Comparison of ENCODE assay signal across 15 cellular contexts in the genomic region with DNA sequence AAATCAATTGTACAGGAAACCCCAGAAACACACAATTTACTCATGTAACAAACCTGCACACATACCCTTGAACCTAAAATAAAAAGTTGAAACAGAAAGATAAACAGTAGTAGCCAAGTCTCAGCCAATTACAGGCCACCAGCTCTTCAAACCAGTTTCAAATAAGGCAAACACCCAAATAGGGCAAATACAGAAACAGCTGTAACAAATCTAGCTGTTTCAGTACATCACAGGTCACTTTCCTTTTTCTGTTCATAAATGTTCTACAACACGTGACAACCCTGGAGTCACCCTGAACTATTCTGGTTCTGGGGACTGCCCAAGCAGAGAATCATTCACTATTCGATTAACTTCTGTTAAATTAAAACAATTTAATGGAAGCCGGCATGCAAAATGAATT.
DNase-seq lines count a peak whose midpoint lies in the region; ATAC-seq and TF ChIP-seq lines count a peak whose summit lies in the region.
"Had no signal": no experiment of that assay in that cellular context is flagged by ENCODE, and none has a peak within 500 bp of the region (broad histone marks: within the 10 kb centered on the region; RNA-seq: fewer than 3 reads in every experiment).

No MANE protein-coding gene starts in this region.

- DNase-seq in osteocyte (ENCODE audit: extremely low spot score, unreplicated experiment) (no peak), NCI-H748 (lab: John Stamatoyannopoulos, UW; ENCODE audit: unreplicated experiment) (no peak), ovary (no peak), prostate gland (ENCODE audit: low spot score) (no peak)
- DNase-seq: activated CD4-positive, alpha-beta T cell treated with anti-CD3 and anti-CD28 coated beads for 1 hour; activated T-cell treated with anti-CD3 and anti-CD28 coated beads, Interleukin-2, amount 50 U/mL, for 72 hours; anterior cingulate cortex; MG63; NCI-H2171 treated with DMSO at 0.1 percent for 48 hours; OCI-M1; stimulated activated naive CD4-positive, alpha-beta T cell had no signal

- no peak overlapping the region for H3K4me3 ChIP-seq in ovary
- H3K4me3 ChIP-seq in prostate gland, result no peak overlapping the region
- H3K4me3 ChIP-seq: MG63 had no signal

- TF ChIP-seq CTCF in osteocyte (IDR thresholded peaks at IDR 0.05) (no peak), ovary (IDR thresholded peaks at IDR 0.05) (no peak), prostate gland (IDR thresholded peaks at IDR 0.05) (no peak)

- TF ChIP-seq POLR2A in ovary (IDR thresholded peaks at IDR 0.05) (no peak), prostate gland (IDR thresholded peaks at IDR 0.05) (no peak)

- H3K36me3 ChIP-seq in ovary (no peaks in the 10 kb centered on the region), prostate gland (no peaks in the 10 kb centered on the region)
- H3K36me3 ChIP-seq: MG63 had no signal

- H3K27me3 ChIP-seq in ovary, result no peaks in the 10 kb centered on the region
- H3K27me3 ChIP-seq in prostate gland (replicated peaks; ENCODE audit: insufficient read depth), result no peaks in the 10 kb centered on the region
- H3K27me3 ChIP-seq: MG63 had no signal

- H3K27ac Mint-ChIP-seq in osteocyte (ENCODE audit: unreplicated experiment), result no peak overlapping the region
- H3K27ac Mint-ChIP-seq: activated T-cell treated with anti-CD3 and anti-CD28 coated beads, Interleukin-2, amount 50 U/mL, for 72 hours had no signal

- no peaks in the 10 kb centered on the region for H3K27me3 Mint-ChIP-seq in osteocyte (ENCODE audit: unreplicated experiment)

- H3K9me3 ChIP-seq in ovary (no peaks in the 10 kb centered on the region), prostate gland (no peaks in the 10 kb centered on the region)
- H3K9me3 ChIP-seq: MG63 had no signal

- H3K9me3 Mint-ChIP-seq in osteocyte (ENCODE audit: unreplicated experiment), result peaks cover 15% of the 10 kb centered on the region

- intact Hi-C loops in ovary (cut with DNase I) (no loop called here), prostate gland (cut with DNase I) (no loop called here)

- no peak for TF ChIP-seq EP300 in ovary (IDR thresholded peaks at IDR 0.05)

- ATAC-seq in GM18873 (IDR thresholded peaks at IDR 0.05; ENCODE audit: low FRiP score, unreplicated experiment) (peak; percentile 73), GM21529 (IDR thresholded peaks at IDR 0.05; ENCODE audit: unreplicated experiment) (peak; percentile 90), HG03025 (IDR thresholded peaks at IDR 0.05; ENCODE audit: low FRiP score, unreplicated experiment) (peak; percentile 97), HG03575 (IDR thresholded peaks at IDR 0.05; ENCODE audit: extremely low read depth, insufficient number of reproducible peaks, low FRiP score, unreplicated experiment) (peak; percentile 72)
- ATAC-seq: activated T-cell treated with anti-CD3 and anti-CD28 coated beads, Interleukin-2, amount 50 U/mL, for 72 hours had no signal

- no peak overlapping the region for H3K4me3 Mint-ChIP-seq in osteocyte (ENCODE audit: unreplicated experiment)
- H3K4me3 Mint-ChIP-seq: activated T-cell treated with anti-CD3 and anti-CD28 coated beads, Interleukin-2, amount 50 U/mL, for 72 hours had no signal

- peaks cover 2% of the 10 kb centered on the region for H3K36me3 Mint-ChIP-seq in osteocyte (ENCODE audit: unreplicated experiment)

- peaks cover 29% of the 10 kb centered on the region for H3K4me1 Mint-ChIP-seq in osteocyte (ENCODE audit: unreplicated experiment)

- H3K4me1 ChIP-seq in ovary (ENCODE audit: insufficient read depth), result no peaks in the 10 kb centered on the region
- no peaks in the 10 kb centered on the region for H3K4me1 ChIP-seq in prostate gland (replicated peaks)

- 83 to 89% (median 85%) methylated on average over 3 of the region's 3 CpGs for WGBS in ovary, 3 donors
- 88% methylated on average over 3 of the region's 3 CpGs for WGBS in prostate gland

- H3K27ac ChIP-seq in ovary (no peak overlapping the region), prostate gland (no peak overlapping the region)
